ENCODE assay signal across 3 cellular contexts in genomic region chr14:73374218-73374617, GRCh38.
"Had no signal": no experiment of that assay in that cellular context is flagged by ENCODE, and none has a peak within 500 bp of the region (broad histone marks: within the 10 kb centered on the region; RNA-seq: fewer than 3 reads in every experiment).

No MANE protein-coding gene starts in this region.

- ATAC-seq: GM12878 had no signal

- DNase-seq: GDM1, GF-D8 had no signal
